ENCODE assay signal across 13 cellular contexts in the genomic region with DNA sequence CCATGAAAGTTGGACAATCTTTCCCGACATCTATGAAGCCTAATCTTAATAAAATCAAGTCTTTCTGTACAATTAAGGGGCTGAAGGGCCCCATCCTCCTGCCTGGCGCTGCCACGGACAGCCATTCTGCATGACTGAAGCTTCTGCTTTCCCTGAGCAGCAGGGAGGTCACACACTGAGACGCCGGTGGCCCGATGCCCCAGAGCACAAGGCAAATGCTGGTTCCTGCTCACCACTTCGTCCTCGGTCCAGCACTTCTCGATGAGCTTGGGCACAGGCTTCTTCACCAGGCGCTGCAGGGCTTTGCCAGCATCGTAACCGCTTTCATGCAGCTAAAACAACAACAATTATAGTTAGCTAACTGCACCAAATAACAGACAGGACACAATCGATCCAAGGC.
A peak's percentile ranks its signal among the peaks of the same experiment; 100 is the strongest.
DNase-seq lines count a peak whose midpoint lies in the region; ATAC-seq and TF ChIP-seq lines count a peak whose summit lies in the region.
"Had no signal": no experiment of that assay in that cellular context is flagged by ENCODE, and none has a peak within 500 bp of the region (broad histone marks: within the 10 kb centered on the region; RNA-seq: fewer than 3 reads in every experiment).

No MANE protein-coding gene starts in this region.

- peaks cover 5 to 35% of the 10 kb centered on the region in 2 donors for H3K36me3 Mint-ChIP-seq in naive B cell
- H3K36me3 Mint-ChIP-seq in type B pancreatic cell, result peaks cover 33% of the 10 kb centered on the region

- in situ Hi-C loops in transverse colon (cut with MboI; ENCODE audit: low pct_ligation_motif_present in 1 of 4, low pct_unique_long_range_greater_than_20kb in 1 of 4, low sequenced_read_pairs in 3 of 4), result no loop called here

- no peaks in the 10 kb centered on the region for H3K9me3 ChIP-seq in transverse colon

- H3K27ac ChIP-seq in dorsolateral prefrontal cortex (peak overlapping the region in 58 of 59 donors; percentile 7 to 95 (median 84)), transverse colon (peak overlapping the region; percentile 18 to 91 (median 34))
- H3K27ac ChIP-seq: 22Rv1 had no signal

- 82 to 83% methylated on average over 13 of the region's 13 CpGs for WGBS in transverse colon (ENCODE audit: low coverage in 1 of 2), 2 donors

- H3K27me3 Mint-ChIP-seq in naive B cell (no peaks in the 10 kb centered on the region), type B pancreatic cell (no peaks in the 10 kb centered on the region)

- peaks cover 44 to 57% (median 55%) of the 10 kb centered on the region in 3 donors for H3K4me1 Mint-ChIP-seq in naive B cell
- peaks cover 61% of the 10 kb centered on the region for H3K4me1 Mint-ChIP-seq in type B pancreatic cell (ENCODE audit: unreplicated experiment)

- no peak for TF ChIP-seq POLR2A in transverse colon (IDR thresholded peaks at IDR 0.05)

- H3K27me3 ChIP-seq in dorsolateral prefrontal cortex (no peaks in the 10 kb centered on the region), transverse colon (no peaks in the 10 kb centered on the region)

- H3K27ac Mint-ChIP-seq in naive B cell (peak overlapping the region in 5 of 6 donors; percentile 39 to 93 (median 82)), type B pancreatic cell (no peak overlapping the region)

- peak; percentile 30 for DNase-seq in activated CD8-positive, alpha-beta memory T cell treated with anti-CD3 and anti-CD28 coated beads for 24 hours
- DNase-seq in activated CD8-positive, alpha-beta memory T cell treated with anti-CD3 and anti-CD28 coated beads, Interleukin-2, amount 50 U/mL, for 48 hours, result no peak
- peak in 2 of 10 donors; percentile 54 to 70 for DNase-seq in dorsolateral prefrontal cortex
- DNase-seq in naive B cell, result peak; percentile 23
- DNase-seq in transverse colon, result no peak
- no peak for DNase-seq in type B pancreatic cell (ENCODE audit: extremely low spot score, unreplicated experiment)
- DNase-seq in superior temporal gyrus (ENCODE audit: extremely low spot score), result no peak
- DNase-seq in NCI-H187 (lab: John Stamatoyannopoulos, UW), result no peak
- DNase-seq: activated effector memory CD4-positive, alpha-beta T cell treated with anti-CD3 and anti-CD28 coated beads, Interleukin-2, amount 50 U/mL, for 16 hours; kidney; NCI-H1092 treated with DMSO at 0.1 percent for 48 hours; NCI-H226 had no signal

- H3K4me3 ChIP-seq in dorsolateral prefrontal cortex (peak overlapping the region in 3 of 59 donors; percentile 11 to 18 (median 17)), transverse colon (no peak overlapping the region)

- no peaks in the 10 kb centered on the region for H3K9me3 Mint-ChIP-seq in naive B cell
- no peaks in the 10 kb centered on the region for H3K9me3 Mint-ChIP-seq in type B pancreatic cell

- intact Hi-C loops in dorsolateral prefrontal cortex (cut with DNase I) (loop anchor here (5.0 to 10.0 kb wide), 6 partner anchors 49 to 382 kb away; no protein-coding TSS in a partner anchor), transverse colon (cut with DNase I; ENCODE audit: low total_unique reads) (no loop called here)

- TF ChIP-seq CTCF in dorsolateral prefrontal cortex (IDR thresholded peaks at IDR 0.05 in 54 of 56, conservative IDR thresholded peaks at IDR 0.05 in 2 of 56; ENCODE audit: low read depth in 1 of 56, partially characterized antibody in 56 of 56) (no peak), transverse colon (IDR thresholded peaks at IDR 0.05) (no peak), type B pancreatic cell (conservative IDR thresholded peaks at IDR 0.05) (no peak)

- no peak for TF ChIP-seq EP300 in transverse colon (IDR thresholded peaks at IDR 0.05; ENCODE audit: low read depth)

- H3K4me3 Mint-ChIP-seq in naive B cell, result peak overlapping the region in 5 of 8 donors; percentile 0 to 69 (median 59)
- no peak overlapping the region for H3K4me3 Mint-ChIP-seq in type B pancreatic cell

- H3K4me1 ChIP-seq in transverse colon, result peaks cover 24 to 63% (median 31%) of the 10 kb centered on the region in 4 donors

- no peaks in the 10 kb centered on the region for H3K36me3 ChIP-seq in transverse colon

- peak; percentile 88 to 89 for ATAC-seq in naive B cell (ENCODE audit: low read depth in 2 of 2)

Comparison
In these comparisons a context has a peak if more than half of its experiments do, and no peak if none do; other contexts are left out.
1. DNase-seq: peak in activated CD8-positive, alpha-beta memory T cell treated with anti-CD3 and anti-CD28 coated beads for 24 hours (single experiment) and naive B cell (single experiment); none in activated CD8-positive, alpha-beta memory T cell treated with anti-CD3 and anti-CD28 coated beads, Interleukin-2, amount 50 U/mL, for 48 hours (single experiment), transverse colon (single experiment), type B pancreatic cell (single experiment), superior temporal gyrus (single experiment) and NCI-H187 (0 of 2).